In genomic region chr3:127373701-127374625, GRCh38 we compare ENCODE assay signal across 9 cellular contexts.
A peak's percentile ranks its signal among the peaks of the same experiment; 100 is the strongest.
DNase-seq lines count a peak whose midpoint lies in the region; ATAC-seq and TF ChIP-seq lines count a peak whose summit lies in the region.
"Had no signal": no experiment of that assay in that cellular context is flagged by ENCODE, and none has a peak within 500 bp of the region (broad histone marks: within the 10 kb centered on the region; RNA-seq: fewer than 3 reads in every experiment).

No MANE protein-coding gene starts in this region.

- H3K27ac ChIP-seq in A673 (ENCODE audit: low read depth, low read length, poor library complexity, severe bottlenecking) (no peak overlapping the region), Peyer's patch (no peak overlapping the region), foreskin keratinocyte (no peak overlapping the region)

- ATAC-seq in foreskin keratinocyte (no peak), esophagus mucosa (no peak)
- ATAC-seq: activated T-cell treated with anti-CD3 and anti-CD28 coated beads, Interleukin-2, amount 50 U/mL, for 4 hours had no signal

- H3K4me3 ChIP-seq in A673 (ENCODE audit: low read depth, low read length, poor library complexity, severe bottlenecking) (no peak overlapping the region), Peyer's patch (no peak overlapping the region)

- peak; percentile 56 for TF ChIP-seq CTCF in A673 (conservative IDR thresholded peaks at IDR 0.05; ENCODE audit: low read depth, low read length)
- peak in 4 of 6 experiments; percentile 11 to 23 (median 14) for TF ChIP-seq CTCF in Peyer's patch (IDR thresholded peaks at IDR 0.05)
- TF ChIP-seq CTCF in foreskin keratinocyte (conservative IDR thresholded peaks at IDR 0.05) = peak; percentile 56

- POLR2A ChIA-PET in A673 (lab: Charles Lee; ENCODE audit: low non-redundant PET) = no interaction called here

- H3K9me3 ChIP-seq in A673 (ENCODE audit: low read depth, low read length, poor library complexity, severe bottlenecking) = no peaks in the 10 kb centered on the region
- no peaks in the 10 kb centered on the region for H3K9me3 ChIP-seq in Peyer's patch

- CTCF ChIA-PET in A673 (lab: Charles Lee) = interaction anchor here (0.8 to 1.0 kb wide), 2 partner anchors 10 to 82 kb away, joined by 3 to 5 read pairs; no protein-coding TSS in a partner anchor

- H3K4me1 ChIP-seq in A673 (ENCODE audit: insufficient read depth, low read length, poor library complexity, severe bottlenecking) (no peaks in the 10 kb centered on the region), Peyer's patch (no peaks in the 10 kb centered on the region), foreskin keratinocyte (no peaks in the 10 kb centered on the region)

- intact Hi-C loops in A673 (cut with micrococcal nuclease; ENCODE audit: unreplicated experiment) = no loop called here

- no TSS peak for BruUV-seq in A673 (replicated peaks; lab: Mats Ljungman, UMichigan)

- H3K36me3 ChIP-seq in A673 (ENCODE audit: insufficient read depth, low read length, poor library complexity, severe bottlenecking) = no peaks in the 10 kb centered on the region
- H3K36me3 ChIP-seq in Peyer's patch = no peaks in the 10 kb centered on the region

- in situ Hi-C loops in G401 (cut with HindIII; ENCODE audit: low sequenced_read_pairs) = no loop called here

- no peak for TF ChIP-seq POLR2A in Peyer's patch (IDR thresholded peaks at IDR 0.05)

- H3K27me3 ChIP-seq in A673 (replicated peaks; ENCODE audit: insufficient read depth, low read depth, low read length, poor library complexity) (no peaks in the 10 kb centered on the region), Peyer's patch (no peaks in the 10 kb centered on the region), foreskin keratinocyte (peaks cover 18% of the 10 kb centered on the region)

- peak; percentile 21 for DNase-seq in A673 (ENCODE audit: low spot score)
- DNase-seq in G401 (ENCODE audit: low spot score) = peak; percentile 3
- DNase-seq in Peyer's patch = peak in 1 of 3 donors; percentile 51
- no peak for DNase-seq in foreskin keratinocyte
- DNase-seq in COR-L47 (lab: John Stamatoyannopoulos, UW) = no peak
- no peak for DNase-seq in NCI-H2171 treated with DMSO at 0.1 percent for 48 hours (lab: John Stamatoyannopoulos, UW)
- no peak for DNase-seq in NCI-H1092 (lab: John Stamatoyannopoulos, UW)
- DNase-seq: activated T-cell treated with anti-CD3 and anti-CD28 coated beads, Interleukin-2, amount 50 U/mL, for 4 hours had no signal

Comparison
In these comparisons a context has a peak if more than half of its experiments do, and no peak if none do; other contexts are left out.
1. DNase-seq: peak in A673 (single experiment) and G401 (single experiment); none in foreskin keratinocyte (0 of 2), COR-L47 (single experiment), NCI-H2171 treated with DMSO at 0.1 percent for 48 hours (single experiment) and NCI-H1092 (single experiment).
2. Peak in every context shown above with its lines, with median percentiles within 50 percentile points of each other: CTCF ChIP-seq.